In genomic region chr2:64466696-64467462, GRCh38 we compare ENCODE assay signal across 20 cellular contexts.
"Had no signal": no experiment of that assay in that cellular context is flagged by ENCODE, and none has a peak within 500 bp of the region (broad histone marks: within the 10 kb centered on the region; RNA-seq: fewer than 3 reads in every experiment).

No MANE protein-coding gene starts in this region.

- H3K4me3 ChIP-seq: hepatocyte, lung, psoas muscle, sigmoid colon had no signal

- H3K36me3 Mint-ChIP-seq: activated CD8-positive, alpha-beta memory T cell treated with anti-CD3 and anti-CD28 coated beads, Interleukin-2, amount 10 ng/mL, durations not matched to agents 7 days and 5 days; activated naive CD4-positive, alpha-beta T cell treated with anti-CD3 and anti-CD28 coated beads, Interleukin-2, amount 50 U/mL, for 24 hours; naive thymus-derived CD8-positive, alpha-beta T cell had no signal

- H3K27ac Mint-ChIP-seq: activated CD8-positive, alpha-beta memory T cell treated with anti-CD3 and anti-CD28 coated beads, Interleukin-2, amount 10 ng/mL, durations not matched to agents 7 days and 5 days; activated naive CD4-positive, alpha-beta T cell treated with anti-CD3 and anti-CD28 coated beads, Interleukin-2, amount 50 U/mL, for 24 hours; activated T-cell treated with anti-CD3 and anti-CD28 coated beads, Interleukin-2, amount 50 U/mL, for 24 hours; endodermal cell; naive thymus-derived CD8-positive, alpha-beta T cell; stimulated activated naive CD8-positive, alpha-beta T cell treated with anti-CD3 and anti-CD28 coated beads, Interleukin-15, Interleukin-2, amounts not matched to agents 100 ng/mL and 50 ng/mL, for 24 hours; T-helper 2 cell treated with Interferon-gamma antibody and Interleukin-4, amounts not matched to agents 5 μg/mL and 100 μg/mL, for 36 hours had no signal

- H3K27me3 Mint-ChIP-seq: activated CD8-positive, alpha-beta memory T cell treated with anti-CD3 and anti-CD28 coated beads, Interleukin-2, amount 10 ng/mL, durations not matched to agents 7 days and 5 days; activated naive CD4-positive, alpha-beta T cell treated with anti-CD3 and anti-CD28 coated beads, Interleukin-2, amount 50 U/mL, for 24 hours; stimulated activated naive CD8-positive, alpha-beta T cell treated with anti-CD3 and anti-CD28 coated beads, Interleukin-15, Interleukin-2, amounts not matched to agents 100 ng/mL and 50 ng/mL, for 24 hours had no signal

- H3K9me3 Mint-ChIP-seq: activated naive CD4-positive, alpha-beta T cell treated with anti-CD3 and anti-CD28 coated beads, Interleukin-2, amount 50 U/mL, for 24 hours; activated T-cell treated with anti-CD3 and anti-CD28 coated beads, Interleukin-2, amount 50 U/mL, for 24 hours; endodermal cell; naive thymus-derived CD8-positive, alpha-beta T cell; stimulated activated naive CD8-positive, alpha-beta T cell treated with anti-CD3 and anti-CD28 coated beads, Interleukin-15, Interleukin-2, amounts not matched to agents 100 ng/mL and 50 ng/mL, for 24 hours; T-helper 2 cell treated with Interferon-gamma antibody and Interleukin-4, amounts not matched to agents 5 μg/mL and 100 μg/mL, for 36 hours had no signal

- H3K27ac ChIP-seq: brain microvascular endothelial cell, hepatocyte, psoas muscle, sigmoid colon had no signal

- H3K27me3 ChIP-seq: brain microvascular endothelial cell, hepatocyte, sigmoid colon had no signal

- ATAC-seq: activated CD8-positive, alpha-beta memory T cell treated with anti-CD3 and anti-CD28 coated beads, Interleukin-2, amount 10 ng/mL, durations not matched to agents 7 days and 5 days; naive thymus-derived CD8-positive, alpha-beta T cell had no signal

- H3K4me3 Mint-ChIP-seq: activated CD8-positive, alpha-beta memory T cell treated with anti-CD3 and anti-CD28 coated beads, Interleukin-2, amount 10 ng/mL, durations not matched to agents 7 days and 5 days; activated naive CD4-positive, alpha-beta T cell treated with anti-CD3 and anti-CD28 coated beads, Interleukin-2, amount 50 U/mL, for 24 hours; activated T-cell treated with anti-CD3 and anti-CD28 coated beads, Interleukin-2, amount 50 U/mL, for 24 hours; endodermal cell; naive thymus-derived CD8-positive, alpha-beta T cell; stimulated activated naive CD8-positive, alpha-beta T cell treated with anti-CD3 and anti-CD28 coated beads, Interleukin-15, Interleukin-2, amounts not matched to agents 100 ng/mL and 50 ng/mL, for 24 hours; T-helper 2 cell treated with Interferon-gamma antibody and Interleukin-4, amounts not matched to agents 5 μg/mL and 100 μg/mL, for 36 hours had no signal

- H3K36me3 ChIP-seq: brain microvascular endothelial cell, sigmoid colon had no signal

- H3K4me1 ChIP-seq: sigmoid colon had no signal

- DNase-seq: activated CD4-positive, alpha-beta T cell treated with anti-CD3 and anti-CD28 coated beads, Interleukin-2, amount 50 U/mL, for 48 hours; activated CD4-positive, CD25-positive, alpha-beta regulatory T cell treated with anti-CD3 and anti-CD28 coated beads, Interleukin-2, amount 50 U/mL, for 72 hours; activated CD8-positive, alpha-beta memory T cell treated with anti-CD3 and anti-CD28 coated beads, Interleukin-2, amount 10 ng/mL, durations not matched to agents 7 days and 5 days; activated effector memory CD4-positive, alpha-beta T cell treated with Interleukin-2 at 50 U/mL for 16 hours; activated T-cell treated with anti-CD3 and anti-CD28 coated beads, Interleukin-2, amount 50 U/mL, for 24 hours; amniotic stem cell; brain microvascular endothelial cell; endodermal cell; erythroblast; naive thymus-derived CD8-positive, alpha-beta T cell; occipital lobe; psoas muscle; stimulated activated CD4-positive, alpha-beta T cell treated with anti-CD3 and anti-CD28 coated beads, Interleukin-2, amount 100 ng/mL, for 48 hours; stimulated activated CD8-positive, alpha-beta memory T cell treated with anti-CD3 and anti-CD28 coated beads, Interleukin-4, amount 100 ng/mL, for 48 hours had no signal

- H3K9me3 ChIP-seq: psoas muscle, sigmoid colon had no signal

- H3K4me1 Mint-ChIP-seq: activated naive CD4-positive, alpha-beta T cell treated with anti-CD3 and anti-CD28 coated beads, Interleukin-2, amount 50 U/mL, for 24 hours had no signal
